In the genomic region with DNA sequence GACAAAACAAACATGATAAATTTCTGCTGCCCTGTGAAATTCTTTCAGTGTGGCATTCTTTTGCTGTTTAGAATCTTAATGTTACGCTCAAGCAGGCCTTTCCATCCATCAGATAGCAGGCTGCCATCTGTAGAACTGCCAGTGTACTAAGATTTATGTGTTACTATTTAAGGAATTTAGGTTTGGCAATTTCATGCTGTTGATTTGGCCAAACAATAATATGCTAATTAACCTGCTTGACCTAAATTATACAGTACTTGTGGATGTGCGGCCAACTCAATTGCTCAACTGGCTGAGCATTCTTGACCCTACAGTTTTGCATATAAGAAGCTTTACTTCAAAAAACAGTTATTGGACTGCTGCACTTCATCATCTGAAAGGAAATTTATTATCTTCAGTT, we compare ENCODE assay signal across 1 cellular context.
TF ChIP-seq lines count a peak whose summit lies in the region.

No MANE protein-coding gene starts in this region.

TF ChIP-seq in GM23338, 12 proteins besides CTCF, POLR2A, EP300 and RAD21 (continued from another document):
- TF ChIP-seq, protein P1, sequence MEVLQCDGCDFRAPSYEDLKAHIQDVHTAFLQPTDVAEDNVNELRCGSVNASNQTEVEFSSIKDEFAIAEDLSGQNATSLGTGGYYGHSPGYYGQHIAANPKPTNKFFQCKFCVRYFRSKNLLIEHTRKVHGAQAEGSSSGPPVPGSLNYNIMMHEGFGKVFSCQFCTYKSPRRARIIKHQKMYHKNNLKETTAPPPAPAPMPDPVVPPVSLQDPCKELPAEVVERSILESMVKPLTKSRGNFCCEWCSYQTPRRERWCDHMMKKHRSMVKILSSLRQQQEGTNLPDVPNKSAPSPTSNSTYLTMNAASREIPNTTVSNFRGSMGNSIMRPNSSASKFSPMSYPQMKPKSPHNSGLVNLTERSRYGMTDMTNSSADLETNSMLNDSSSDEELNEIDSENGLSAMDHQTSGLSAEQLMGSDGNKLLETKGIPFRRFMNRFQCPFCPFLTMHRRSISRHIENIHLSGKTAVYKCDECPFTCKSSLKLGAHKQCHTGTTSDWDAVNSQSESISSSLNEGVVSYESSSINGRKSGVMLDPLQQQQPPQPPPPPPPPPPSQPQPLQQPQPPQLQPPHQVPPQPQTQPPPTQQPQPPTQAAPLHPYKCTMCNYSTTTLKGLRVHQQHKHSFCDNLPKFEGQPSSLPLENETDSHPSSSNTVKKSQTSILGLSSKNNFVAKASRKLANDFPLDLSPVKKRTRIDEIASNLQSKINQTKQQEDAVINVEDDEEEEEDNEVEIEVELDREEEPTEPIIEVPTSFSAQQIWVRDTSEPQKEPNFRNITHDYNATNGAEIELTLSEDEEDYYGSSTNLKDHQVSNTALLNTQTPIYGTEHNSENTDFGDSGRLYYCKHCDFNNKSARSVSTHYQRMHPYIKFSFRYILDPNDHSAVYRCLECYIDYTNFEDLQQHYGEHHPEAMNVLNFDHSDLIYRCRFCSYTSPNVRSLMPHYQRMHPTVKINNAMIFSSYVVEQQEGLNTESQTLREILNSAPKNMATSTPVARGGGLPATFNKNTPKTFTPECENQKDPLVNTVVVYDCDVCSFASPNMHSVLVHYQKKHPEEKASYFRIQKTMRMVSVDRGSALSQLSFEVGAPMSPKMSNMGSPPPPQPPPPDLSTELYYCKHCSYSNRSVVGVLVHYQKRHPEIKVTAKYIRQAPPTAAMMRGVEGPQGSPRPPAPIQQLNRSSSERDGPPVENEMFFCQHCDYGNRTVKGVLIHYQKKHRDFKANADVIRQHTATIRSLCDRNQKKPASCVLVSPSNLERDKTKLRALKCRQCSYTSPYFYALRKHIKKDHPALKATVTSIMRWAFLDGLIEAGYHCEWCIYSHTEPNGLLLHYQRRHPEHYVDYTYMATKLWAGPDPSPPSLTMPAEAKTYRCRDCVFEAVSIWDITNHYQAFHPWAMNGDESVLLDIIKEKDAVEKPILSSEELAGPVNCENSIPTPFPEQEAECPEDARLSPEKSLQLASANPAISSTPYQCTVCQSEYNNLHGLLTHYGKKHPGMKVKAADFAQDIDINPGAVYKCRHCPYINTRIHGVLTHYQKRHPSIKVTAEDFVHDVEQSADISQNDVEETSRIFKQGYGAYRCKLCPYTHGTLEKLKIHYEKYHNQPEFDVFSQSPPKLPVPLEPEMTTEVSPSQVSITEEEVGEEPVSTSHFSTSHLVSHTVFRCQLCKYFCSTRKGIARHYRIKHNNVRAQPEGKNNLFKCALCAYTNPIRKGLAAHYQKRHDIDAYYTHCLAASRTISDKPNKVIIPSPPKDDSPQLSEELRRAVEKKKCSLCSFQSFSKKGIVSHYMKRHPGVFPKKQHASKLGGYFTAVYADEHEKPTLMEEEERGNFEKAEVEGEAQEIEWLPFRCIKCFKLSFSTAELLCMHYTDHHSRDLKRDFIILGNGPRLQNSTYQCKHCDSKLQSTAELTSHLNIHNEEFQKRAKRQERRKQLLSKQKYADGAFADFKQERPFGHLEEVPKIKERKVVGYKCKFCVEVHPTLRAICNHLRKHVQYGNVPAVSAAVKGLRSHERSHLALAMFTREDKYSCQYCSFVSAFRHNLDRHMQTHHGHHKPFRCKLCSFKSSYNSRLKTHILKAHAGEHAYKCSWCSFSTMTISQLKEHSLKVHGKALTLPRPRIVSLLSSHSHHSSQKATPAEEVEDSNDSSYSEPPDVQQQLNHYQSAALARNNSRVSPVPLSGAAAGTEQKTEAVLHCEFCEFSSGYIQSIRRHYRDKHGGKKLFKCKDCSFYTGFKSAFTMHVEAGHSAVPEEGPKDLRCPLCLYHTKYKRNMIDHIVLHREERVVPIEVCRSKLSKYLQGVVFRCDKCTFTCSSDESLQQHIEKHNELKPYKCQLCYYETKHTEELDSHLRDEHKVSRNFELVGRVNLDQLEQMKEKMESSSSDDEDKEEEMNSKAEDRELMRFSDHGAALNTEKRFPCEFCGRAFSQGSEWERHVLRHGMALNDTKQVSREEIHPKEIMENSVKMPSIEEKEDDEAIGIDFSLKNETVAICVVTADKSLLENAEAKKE (CRISPR knock-in tag; IDR thresholded peaks at IDR 0.05) = no peak
- no peak for TF ChIP-seq POLR2AphosphoS5 (IDR thresholded peaks at IDR 0.05; ENCODE audit: low read depth)
